In genomic region chr4:182809417-182810102, GRCh38 we compare ENCODE assay signal across 8 cellular contexts.
A peak's percentile ranks its signal among the peaks of the same experiment; 100 is the strongest.
DNase-seq lines count a peak whose midpoint lies in the region; ATAC-seq and TF ChIP-seq lines count a peak whose summit lies in the region.

No MANE protein-coding gene starts in this region.

- peaks cover 3% of the 10 kb centered on the region for H3K36me3 Mint-ChIP-seq in progenitor cell of endocrine pancreas (ENCODE audit: insufficient read depth)

- peak; percentile 8 to 11 for DNase-seq in stimulated activated CD4-positive, alpha-beta T cell treated with anti-CD3 and anti-CD28 coated beads, Interleukin-2, amount 100 ng/mL, for 48 hours
- no peak for DNase-seq in stimulated activated CD4-positive, alpha-beta T cell treated with anti-CD3 and anti-CD28 coated beads, Interleukin-12 subunit alpha, Interleukin-12 subunit beta, amount 100 ng/mL, for 4 hours
- DNase-seq in UCSD-AML1 (lab: John Stamatoyannopoulos, UW; ENCODE audit: unreplicated experiment) (peak; percentile 54), progenitor cell of endocrine pancreas (ENCODE audit: low spot score, unreplicated experiment) (no peak), head of caudate nucleus (no peak), activated gamma-delta T cell (lab: John Stamatoyannopoulos, UW) (no peak), DMS114 treated with DMSO at 0.1 percent for 48 hours (lab: John Stamatoyannopoulos, UW; ENCODE audit: unreplicated experiment) (no peak)

- H3K27me3 Mint-ChIP-seq in progenitor cell of endocrine pancreas, result peaks cover 17% of the 10 kb centered on the region

- ATAC-seq in HG02943 (IDR thresholded peaks at IDR 0.05; ENCODE audit: low read depth, unreplicated experiment), result peak; percentile 35

- intact Hi-C loops in head of caudate nucleus (cut with DNase I), result loop anchor here (5.0 to 10.0 kb wide), 2 partner anchors 335 to 1667 kb away; no protein-coding TSS in a partner anchor

- no peak overlapping the region for H3K27ac Mint-ChIP-seq in progenitor cell of endocrine pancreas

- H3K4me1 Mint-ChIP-seq in progenitor cell of endocrine pancreas (ENCODE audit: low read depth), result peaks cover 4% of the 10 kb centered on the region

- H3K4me3 Mint-ChIP-seq in progenitor cell of endocrine pancreas (ENCODE audit: low read depth), result no peak overlapping the region

- peaks cover 9% of the 10 kb centered on the region for H3K9me3 Mint-ChIP-seq in progenitor cell of endocrine pancreas (ENCODE audit: low read depth)

- peak; percentile 31 for TF ChIP-seq CTCF in progenitor cell of endocrine pancreas (IDR thresholded peaks at IDR 0.05; ENCODE audit: unreplicated experiment)

Comparison
In these comparisons a context has a peak if more than half of its experiments do, and no peak if none do; other contexts are left out.
1. DNase-seq: peak in stimulated activated CD4-positive, alpha-beta T cell treated with anti-CD3 and anti-CD28 coated beads, Interleukin-2, amount 100 ng/mL, for 48 hours (2 of 2) and UCSD-AML1 (single experiment); none in stimulated activated CD4-positive, alpha-beta T cell treated with anti-CD3 and anti-CD28 coated beads, Interleukin-12 subunit alpha, Interleukin-12 subunit beta, amount 100 ng/mL, for 4 hours (single experiment), progenitor cell of endocrine pancreas (single experiment), head of caudate nucleus (0 of 42), activated gamma-delta T cell (single experiment) and DMS114 treated with DMSO at 0.1 percent for 48 hours (single experiment).